31 cellular contexts compared by ENCODE assay signal in genomic region chr15:99098991-99099390, GRCh38.
"Had no signal": no experiment of that assay in that cellular context is flagged by ENCODE, and none has a peak within 500 bp of the region (broad histone marks: within the 10 kb centered on the region; RNA-seq: fewer than 3 reads in every experiment).

No MANE protein-coding gene starts in this region.

- H3K9me3 Mint-ChIP-seq: activated B cell treated with CpG ODN at 0.5 μM for 24 hours; activated CD4-positive, alpha-beta T cell treated with anti-CD3 and anti-CD28 coated beads, Interleukin-2, amount 10 ng/mL, durations not matched to agents 24 days and 14 days; activated CD8-positive, alpha-beta T cell treated with anti-CD3 and anti-CD28 coated beads for 36 hours; activated naive CD8-positive, alpha-beta T cell treated with anti-CD3 and anti-CD28 coated beads for 36 hours; activated T-cell treated with anti-CD3 and anti-CD28 coated beads, Interleukin-2, amount 50 U/mL, for 72 hours; activated T-helper 17 cell treated with anti-CD3 and anti-CD28 coated beads, Interleukin-2, amount 50 U/mL, for 72 hours had no signal

- H3K36me3 Mint-ChIP-seq: activated naive CD8-positive, alpha-beta T cell treated with anti-CD3 and anti-CD28 coated beads for 36 hours had no signal

- H3K4me1 Mint-ChIP-seq: activated CD4-positive, alpha-beta T cell treated with anti-CD3 and anti-CD28 coated beads, Interleukin-2, amount 10 ng/mL, durations not matched to agents 24 days and 14 days; activated T-helper 17 cell treated with anti-CD3 and anti-CD28 coated beads, Interleukin-2, amount 50 U/mL, for 72 hours had no signal

- H3K36me3 ChIP-seq: brain microvascular endothelial cell, Peyer's patch had no signal

- H3K9me3 ChIP-seq: Peyer's patch had no signal

- H3K27ac Mint-ChIP-seq: activated B cell treated with CpG ODN at 0.5 μM for 24 hours; activated CD4-positive, alpha-beta T cell treated with anti-CD3 and anti-CD28 coated beads, Interleukin-2, amount 10 ng/mL, durations not matched to agents 24 days and 14 days; activated CD8-positive, alpha-beta T cell treated with anti-CD3 and anti-CD28 coated beads for 36 hours; activated naive CD8-positive, alpha-beta T cell treated with anti-CD3 and anti-CD28 coated beads for 36 hours; activated T-cell treated with anti-CD3 and anti-CD28 coated beads, Interleukin-2, amount 50 U/mL, for 72 hours; activated T-helper 17 cell treated with anti-CD3 and anti-CD28 coated beads, Interleukin-2, amount 50 U/mL, for 72 hours had no signal

- DNase-seq: activated B cell treated with CpG ODN at 0.5 μM for 24 hours; activated CD4-positive, alpha-beta T cell treated with anti-CD3 and anti-CD28 coated beads, Interleukin-2, amount 10 ng/mL, durations not matched to agents 24 days and 14 days; activated CD4-positive, alpha-beta T cell treated with anti-CD3 and anti-CD28 coated beads, Interleukin-2, amount 50 U/mL, for 4 hours; activated CD8-positive, alpha-beta T cell treated with anti-CD3 and anti-CD28 coated beads for 36 hours; activated effector memory CD4-positive, alpha-beta T cell treated with anti-CD3 and anti-CD28 coated beads, Interleukin-2, amount 50 U/mL, for 16 hours; activated naive CD4-positive, alpha-beta T cell; activated naive CD4-positive, alpha-beta T cell treated with anti-CD3 and anti-CD28 coated beads, Interleukin-2, amount 50 U/mL, for 16 hours; activated naive CD8-positive, alpha-beta T cell treated with anti-CD3 and anti-CD28 coated beads for 36 hours; activated T-cell treated with anti-CD3 and anti-CD28 coated beads, Interleukin-2, amount 50 U/mL, for 1 hour; activated T-cell treated with anti-CD3 and anti-CD28 coated beads, Interleukin-2, amount 50 U/mL, for 72 hours; amniotic stem cell; aorta; brain microvascular endothelial cell; NCI-H1105; NCI-H1417 treated with DMSO at 0.1 percent for 48 hours; NCI-H187 treated with DMSO at 0.1 percent for 48 hours; NCI-H2081; NCI-H226; NCI-H446 treated with DMSO at 0.1 percent for 48 hours; NCI-H524; Peyer's patch; SIG-M5; SW 1271; T-helper 1 cell; T-helper 2 cell; T-helper 9 cell had no signal

- H3K27me3 ChIP-seq: brain microvascular endothelial cell had no signal

- H3K4me3 ChIP-seq: K562, Peyer's patch had no signal

- ATAC-seq: activated CD8-positive, alpha-beta T cell treated with anti-CD3 and anti-CD28 coated beads for 36 hours; activated T-cell treated with anti-CD3 and anti-CD28 coated beads, Interleukin-2, amount 50 U/mL, for 72 hours; activated T-helper 17 cell treated with anti-CD3 and anti-CD28 coated beads, Interleukin-2, amount 50 U/mL, for 72 hours; K562; Right ventricle myocardium inferior had no signal

- H3K4me3 Mint-ChIP-seq: activated B cell treated with CpG ODN at 0.5 μM for 24 hours; activated CD4-positive, alpha-beta T cell treated with anti-CD3 and anti-CD28 coated beads, Interleukin-2, amount 10 ng/mL, durations not matched to agents 24 days and 14 days; activated CD8-positive, alpha-beta T cell treated with anti-CD3 and anti-CD28 coated beads for 36 hours; activated naive CD8-positive, alpha-beta T cell treated with anti-CD3 and anti-CD28 coated beads for 36 hours; activated T-cell treated with anti-CD3 and anti-CD28 coated beads, Interleukin-2, amount 50 U/mL, for 72 hours; activated T-helper 17 cell treated with anti-CD3 and anti-CD28 coated beads, Interleukin-2, amount 50 U/mL, for 72 hours had no signal

- H3K27ac ChIP-seq: brain microvascular endothelial cell, Peyer's patch, RWPE1, VCaP had no signal
